In the genomic region with DNA sequence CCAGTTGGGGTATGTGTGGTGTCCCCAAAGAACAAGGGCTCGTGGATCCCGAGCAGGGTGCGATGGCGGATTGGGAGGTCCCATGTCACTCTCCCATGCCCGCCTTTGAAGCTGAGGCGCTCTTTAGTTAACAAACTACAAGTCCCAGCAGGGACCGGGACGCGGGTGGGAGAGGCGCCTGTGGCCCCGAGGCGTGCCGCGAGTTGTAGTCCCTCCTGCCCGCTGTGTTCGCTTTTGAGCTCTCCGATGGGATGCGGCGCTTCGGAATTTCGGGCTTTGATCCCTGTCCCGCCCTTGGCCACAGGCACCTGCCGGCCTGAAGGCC, we compare ENCODE assay signal across 8 cellular contexts. TPM values are rescaled to one million over a fixed set of nuclear protein-coding genes. Genes with fewer than 3 reads are reported as not detected.
A peak's percentile ranks its signal among the peaks of the same experiment; 100 is the strongest.
DNase-seq lines count a peak whose midpoint lies in the region; FAIRE-seq and TF ChIP-seq lines count a peak whose summit lies in the region.

No MANE protein-coding gene starts in this region.

- no peak overlapping the region for H2BK12ac ChIP-seq in mesenchymal stem cell (ENCODE audit: low read length in 2 of 2)

- no peak overlapping the region for H3K18ac ChIP-seq in mesenchymal stem cell (ENCODE audit: low read depth in 1 of 2, low read length in 2 of 2)

- H3K27me3 ChIP-seq in duodenal mucosa (ENCODE audit: control insufficient read depth in 1 of 2, insufficient read depth in 2 of 2, low read length in 2 of 2) (no peaks in the 10 kb centered on the region), mesenchymal stem cell (ENCODE audit: control insufficient read depth in 1 of 2, insufficient read depth in 1 of 2, low read length in 2 of 2) (no peaks in the 10 kb centered on the region), thyroid gland (no peaks in the 10 kb centered on the region)

- no peak overlapping the region for H3K14ac ChIP-seq in mesenchymal stem cell (ENCODE audit: low read length in 2 of 2)

- no peak for TF ChIP-seq POLR2A in thyroid gland (IDR thresholded peaks at IDR 0.05)

- H4K8ac ChIP-seq in mesenchymal stem cell (ENCODE audit: low read length): no peak overlapping the region

- H3K9ac ChIP-seq in duodenal mucosa (ENCODE audit: low read depth in 1 of 2, low read length in 2 of 2) (peak overlapping the region; percentile 48 to 69), mesenchymal stem cell (ENCODE audit: low read length) (peak overlapping the region; percentile 81)

- 95% methylated on average over 23 of the region's 23 CpGs for WGBS in mesenchymal stem cell
- WGBS in thyroid gland, 2 donors: 50 to 53% methylated on average over 13 to 21 of the region's 23 CpGs

- H2AK5ac ChIP-seq in mesenchymal stem cell (ENCODE audit: low read length, severe bottlenecking): no peak overlapping the region

- peaks cover 28% of the 10 kb centered on the region for H3K79me1 ChIP-seq in mesenchymal stem cell (replicated peaks; ENCODE audit: low read length, poor library complexity, severe bottlenecking)

- peaks cover 8 to 39% of the 10 kb centered on the region in 2 donors for H3K36me3 ChIP-seq in duodenal mucosa (ENCODE audit: control insufficient read depth in 1 of 2, insufficient read depth in 2 of 2, low read length in 2 of 2)
- peaks cover 42 to 69% of the 10 kb centered on the region in 2 experiments for H3K36me3 ChIP-seq in mesenchymal stem cell (ENCODE audit: control insufficient read depth in 1 of 2, insufficient read depth in 2 of 2, low read depth in 1 of 2, low read length in 2 of 2)
- H3K36me3 ChIP-seq in thyroid gland: peaks cover 30 to 32% of the 10 kb centered on the region in 2 donors

- DNase-seq in activated T-cell treated with anti-CD3 and anti-CD28 coated beads for 1 hour (ENCODE audit: low read depth) (peak; percentile 35), activated T-cell treated with anti-CD3 and anti-CD28 coated beads for 4 hours (no peak), mesenchymal stem cell (no peak), thyroid gland (peak in 1 of 2 donors; percentile 33), urothelium cell line (ENCODE audit: low spot score) (no peak), NCI-H748 (lab: John Stamatoyannopoulos, UW; ENCODE audit: unreplicated experiment) (no peak), GM13976 (ENCODE audit: low spot score) (no peak)

- H3K23ac ChIP-seq in mesenchymal stem cell (ENCODE audit: low read length in 2 of 2): no peak overlapping the region

- no peak overlapping the region for H2BK5ac ChIP-seq in mesenchymal stem cell (ENCODE audit: low read depth, low read length, poor library complexity, severe bottlenecking)

- H4K91ac ChIP-seq in mesenchymal stem cell (ENCODE audit: low read length): no peak overlapping the region

- H3K27ac ChIP-seq in duodenal mucosa (ENCODE audit: low read depth, low read length) (peak overlapping the region; percentile 62), mesenchymal stem cell (ENCODE audit: low read length, poor library complexity, severe bottlenecking) (no peak overlapping the region), thyroid gland (peak overlapping the region; percentile 55 to 65 (median 64))

- H2BK120ac ChIP-seq in mesenchymal stem cell (ENCODE audit: low read depth, low read length): no peak overlapping the region

- no peak for FAIRE-seq in urothelium cell line (lab: Jason Lieb, UNC)

- H2BK15ac ChIP-seq in mesenchymal stem cell (ENCODE audit: low read depth, poor library complexity, severe bottlenecking): no peak overlapping the region

- H2AFZ ChIP-seq in mesenchymal stem cell (ENCODE audit: low read depth, low read length): no peak overlapping the region

- no peak overlapping the region for H3K4ac ChIP-seq in mesenchymal stem cell (ENCODE audit: low read depth in 1 of 2, low read length in 2 of 2)

- H3K4me2 ChIP-seq in mesenchymal stem cell (ENCODE audit: low read length, poor library complexity, severe bottlenecking): no peak overlapping the region

- TF ChIP-seq CTCF in thyroid gland (IDR thresholded peaks at IDR 0.05) (no peak), GM13976 (IDR thresholded peaks at IDR 0.05; ENCODE audit: borderline replicate concordance, control extremely low read depth, extremely low read depth, insufficient read depth, missing control alignments) (no peak)

- H3K4me1 ChIP-seq in duodenal mucosa (ENCODE audit: control insufficient read depth in 1 of 2, insufficient read depth in 2 of 2, low read length in 2 of 2): peaks cover 10 to 13% of the 10 kb centered on the region in 2 donors
- peaks cover 12% of the 10 kb centered on the region for H3K4me1 ChIP-seq in mesenchymal stem cell (ENCODE audit: control insufficient read depth, insufficient read depth, low read depth, low read length)
- peaks cover 0 to 4% of the 10 kb centered on the region in 2 donors for H3K4me1 ChIP-seq in thyroid gland

- H3K9me3 ChIP-seq in duodenal mucosa (ENCODE audit: control insufficient read depth in 1 of 2, low read length in 2 of 2) (no peaks in the 10 kb centered on the region), mesenchymal stem cell (ENCODE audit: control insufficient read depth, low read length) (no peaks in the 10 kb centered on the region), thyroid gland (no peaks in the 10 kb centered on the region)

- intact Hi-C loops in thyroid gland (cut with DNase I): no loop called here

- in situ Hi-C loops in GM13976 (cut with MboI; ENCODE audit: low sequenced_read_pairs, unreplicated experiment): no loop called here

- H3K4me3 ChIP-seq in duodenal mucosa (ENCODE audit: low read depth in 1 of 2, low read length in 2 of 2) (peak overlapping the region; percentile 62 to 67), mesenchymal stem cell (ENCODE audit: insufficient read depth in 1 of 2, low read depth in 1 of 2, low read length in 2 of 2) (peak overlapping the region in 1 of 2 experiments; percentile 73), thyroid gland (replicated peaks in 1 of 3) (no peak overlapping the region)

RNA-seq across cellular contexts. Expression of gene CYTH2, which starts 10.9 kb away (rescaled TPM):
- 47.7 TPM for polyA plus RNA-seq in mesenchymal stem cell (2013, experiment 1 of 2)
- polyA plus RNA-seq in mesenchymal stem cell (2013, experiment 2 of 2): 45.1 TPM
- 100 to 1,000 TPM in 2 of 4 donors, 10 to 100 TPM in 2; 91.6 to 232 (median 139) TPM for total RNA-seq in thyroid gland

RNA-seq across cellular contexts. Expression of gene KCNJ14, which starts 24.7 kb away (rescaled TPM):
- 0.25 TPM for polyA plus RNA-seq in mesenchymal stem cell (2013, experiment 1 of 2)
- polyA plus RNA-seq in mesenchymal stem cell (2013, experiment 2 of 2): 0.21 TPM
- total RNA-seq in thyroid gland: 1 to 10 TPM; 1.2 to 1.9 (median 1.4) TPM

RNA-seq across cellular contexts. Expression of gene LMTK3, which starts 31.5 kb away (rescaled TPM):
- polyA plus RNA-seq in mesenchymal stem cell (2013, experiment 1 of 2): 0.66 TPM
- polyA plus RNA-seq in mesenchymal stem cell (2013, experiment 2 of 2): 0.55 TPM
- 1 to 10 TPM; 3.0 to 7.1 (median 4.6) TPM for total RNA-seq in thyroid gland

RNA-seq across cellular contexts. Expression of gene GRWD1, which starts 34.3 kb away (rescaled TPM):
- polyA plus RNA-seq in mesenchymal stem cell (2013, experiment 1 of 2): 10.0 TPM
- polyA plus RNA-seq in mesenchymal stem cell (2013, experiment 2 of 2): 9.0 TPM
- 10 to 100 TPM; 22.4 to 40.5 (median 29.1) TPM for total RNA-seq in thyroid gland

Comparison
In these comparisons a context has a peak if more than half of its experiments do, and no peak if none do; other contexts are left out.
1. H3K4me3 ChIP-seq: peak in duodenal mucosa (2 of 2); none in thyroid gland (0 of 3).